8 cellular contexts compared by ENCODE assay signal in genomic region chr3:10950476-10951294, GRCh38. TPM values are rescaled to one million over a fixed set of nuclear protein-coding genes. Genes with fewer than 3 reads are reported as not detected.
DNase-seq lines count a peak whose midpoint lies in the region; ATAC-seq and TF ChIP-seq lines count a peak whose summit lies in the region.

No MANE protein-coding gene starts in this region.

- H3K27ac Mint-ChIP-seq in activated T-helper 17 cell treated with anti-CD3 and anti-CD28 coated beads, Interleukin-2, amount 50 U/mL, for 72 hours, result no peak overlapping the region

- H3K36me3 Mint-ChIP-seq in activated T-helper 17 cell treated with anti-CD3 and anti-CD28 coated beads, Interleukin-2, amount 50 U/mL, for 72 hours (ENCODE audit: low read depth), result no peaks in the 10 kb centered on the region

- DNase-seq in AG09319 (ENCODE audit: extremely low read depth, low read depth) (peak; percentile 7), GM20000 (ENCODE audit: low spot score) (no peak), SK-MEL-5 (ENCODE audit: low read depth, low spot score) (peak; percentile 70), foreskin melanocyte (peak; percentile 12), retina (peak; percentile 63), NCI-H446 treated with DMSO at 0.1 percent for 48 hours (lab: John Stamatoyannopoulos, UW) (no peak)

- no peak for ATAC-seq in HG02981 (IDR thresholded peaks at IDR 0.05; ENCODE audit: unreplicated experiment)
- ATAC-seq in activated T-helper 17 cell treated with anti-CD3 and anti-CD28 coated beads, Interleukin-2, amount 50 U/mL, for 72 hours (replicated peaks), result no peak

- H3K27me3 Mint-ChIP-seq in activated T-helper 17 cell treated with anti-CD3 and anti-CD28 coated beads, Interleukin-2, amount 50 U/mL, for 72 hours, result peaks cover 25% of the 10 kb centered on the region

- in situ Hi-C loops in SK-MEL-5 (cut with HindIII; ENCODE audit: low pct_unique_long_range_greater_than_20kb, low sequenced_read_pairs), result no loop called here

- no peaks in the 10 kb centered on the region for H3K9me3 Mint-ChIP-seq in activated T-helper 17 cell treated with anti-CD3 and anti-CD28 coated beads, Interleukin-2, amount 50 U/mL, for 72 hours

- H3K4me1 Mint-ChIP-seq in activated T-helper 17 cell treated with anti-CD3 and anti-CD28 coated beads, Interleukin-2, amount 50 U/mL, for 72 hours, result no peaks in the 10 kb centered on the region

- TF ChIP-seq CTCF in AG09319 (IDR thresholded peaks at IDR 0.05; ENCODE audit: low read depth, low read length) (peak; percentile 63), GM20000 (IDR thresholded peaks at IDR 0.05; ENCODE audit: extremely low read depth, missing control alignments) (peak; percentile 27)

- H3K4me3 Mint-ChIP-seq in activated T-helper 17 cell treated with anti-CD3 and anti-CD28 coated beads, Interleukin-2, amount 50 U/mL, for 72 hours, result no peak overlapping the region

RNA-seq across cellular contexts. Expression of gene SLC6A1, which starts 41.9 kb away (rescaled TPM):
- total RNA-seq in SK-MEL-5 (2014; rRNA removed; shearing (Covaris generic)), result not detected in 2 replicates
- 0.11 and 0.15 TPM in 2 replicates for polyA plus RNA-seq in SK-MEL-5 (2015; cell fraction: cytosol; rRNA removed)
- 0.54 TPM in 1 of 2 replicates, not detected in the other for polyA plus RNA-seq in SK-MEL-5 (2015; cell fraction: nucleus; rRNA removed)
- total RNA-seq in activated T-helper 17 cell treated with anti-CD3 and anti-CD28 coated beads, Interleukin-2, amount 50 U/mL, for 72 hours, result not detected

Comparison
In these comparisons a context has a peak if more than half of its experiments do, and no peak if none do; other contexts are left out.
1. DNase-seq: peak in AG09319 (single experiment), SK-MEL-5 (single experiment), foreskin melanocyte (single experiment) and retina (single experiment); none in GM20000 (single experiment) and NCI-H446 treated with DMSO at 0.1 percent for 48 hours (single experiment).